ENCODE assay signal across 22 cellular contexts in the genomic region with DNA sequence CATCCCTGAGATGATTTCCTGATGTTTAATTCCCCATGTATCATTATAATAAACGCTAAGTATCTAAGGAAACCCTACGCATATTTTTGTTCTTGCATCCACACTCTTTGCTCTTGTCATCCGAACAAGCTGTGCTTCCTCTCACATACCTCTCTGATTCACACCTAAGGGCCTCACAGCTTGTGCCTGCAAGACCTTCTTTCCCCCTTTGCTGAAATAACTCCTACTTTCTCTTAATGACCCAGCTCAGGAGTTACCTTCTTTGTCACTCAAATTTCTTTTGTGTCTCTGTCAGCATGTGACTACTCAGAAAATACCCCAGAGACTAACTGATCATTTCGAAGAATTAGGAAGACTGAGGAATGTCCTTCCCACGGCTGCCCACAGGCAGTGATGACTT.
DNase-seq lines count a peak whose midpoint lies in the region; ATAC-seq, FAIRE-seq and TF ChIP-seq lines count a peak whose summit lies in the region.
"Had no signal": no experiment of that assay in that cellular context is flagged by ENCODE, and none has a peak within 500 bp of the region (broad histone marks: within the 10 kb centered on the region; RNA-seq: fewer than 3 reads in every experiment).

No MANE protein-coding gene starts in this region.

- peak; percentile 37 for DNase-seq in ELF-1 (ENCODE audit: low read depth, low spot score)
- DNase-seq in H1 (ENCODE audit: low read depth in 1 of 2, low spot score in 2 of 2), result no peak
- peak; percentile 25 for DNase-seq in iPS-NIHi7 (ENCODE audit: extremely low spot score)
- no peak for DNase-seq in NCI-H2081 (lab: John Stamatoyannopoulos, UW)
- no peak for DNase-seq in gastrocnemius medialis
- DNase-seq in NCI-H2107 treated with DMSO at 0.1 percent for 48 hours (lab: John Stamatoyannopoulos, UW; ENCODE audit: unreplicated experiment), result no peak
- DNase-seq: AML-193; Caco-2; CD4-positive, alpha-beta T cell; GDM1; HFFc6; KBM-7 had no signal

- intact Hi-C loops in gastrocnemius medialis (cut with DNase I; ENCODE audit: low total_unique reads), result no loop called here

- H3K79me1 ChIP-seq in H1 (ENCODE audit: low read depth, low read length), result no peaks in the 10 kb centered on the region

- no peaks in the 10 kb centered on the region for H4K20me1 ChIP-seq in H1 (replicated peaks in 1 of 2; ENCODE audit: control insufficient read depth in 1 of 2, insufficient read depth in 2 of 2, low read length in 2 of 2)

- H4K91ac ChIP-seq in H1 (replicated peaks; ENCODE audit: insufficient read length, low read length), result no peak overlapping the region

- CTCF ChIA-PET in H1 (lab: Charles Lee; ENCODE audit: partially characterized antibody), result interaction anchor here (0.9 to 3.7 kb wide), 10 partner anchors 8 to 724 kb away, joined by 3 to 20 read pairs (median 3); no protein-coding TSS in a partner anchor

- no peak overlapping the region for H4K5ac ChIP-seq in H1 (ENCODE audit: insufficient read length, low read depth, low read length)

- H2AFZ ChIP-seq in H1 (ENCODE audit: low read length), result no peak overlapping the region

- no peak overlapping the region for H2BK15ac ChIP-seq in H1 (ENCODE audit: low read length)

- H3K36me3 ChIP-seq in HUES48 (ENCODE audit: control insufficient read depth, insufficient read depth, low read length) (peaks cover 6% of the 10 kb centered on the region; the same call in 1 of the 2 replicates), H1 (ENCODE audit: control insufficient read depth in 2 of 4, insufficient read depth in 4 of 4, low read length in 3 of 4) (no peaks in the 10 kb centered on the region), gastrocnemius medialis (peaks cover 0 to 18% of the 10 kb centered on the region in 2 donors)

- FAIRE-seq in H1 (lab: Jason Lieb, UNC), result peak; percentile 75
- FAIRE-seq: A549, D721Med, GM12892, GM18507, HepG2 had no signal

- H2BK20ac ChIP-seq in H1 (ENCODE audit: low read length), result no peak overlapping the region

- H3K4me2 ChIP-seq in H1 (ENCODE audit: insufficient read depth in 1 of 2, low read depth in 2 of 2, low read length in 2 of 2), result no peak overlapping the region
- H3K4me2 ChIP-seq: A549 had no signal

- in situ Hi-C loops in gastrocnemius medialis (cut with MboI; ENCODE audit: low sequenced_read_pairs in 4 of 4), result loop anchor here in 2 of 4 donors (25.0 kb wide), 2 partner anchors 641 to 741 kb away; no protein-coding TSS in a partner anchor

- TF ChIP-seq CTCF in H1 (IDR thresholded peaks at IDR 0.05; ENCODE audit: control extremely low read depth in 1 of 3, insufficient read depth in 1 of 3, low read depth in 1 of 3, low read length in 3 of 3) (no peak), gastrocnemius medialis (IDR thresholded peaks at IDR 0.05 in 4 of 5, conservative IDR thresholded peaks at IDR 0.05 in 1 of 5) (no peak)

- no peak for TF ChIP-seq RAD21 in H1 (IDR thresholded peaks at IDR 0.05 in 1 of 2, conservative IDR thresholded peaks at IDR 0.05 in 1 of 2; ENCODE audit: low read depth in 2 of 2, low read length in 2 of 2)

- no peak overlapping the region for H3K18ac ChIP-seq in H1 (ENCODE audit: extremely low read depth, low read length)

- peaks cover 32% of the 10 kb centered on the region for H3K4me1 ChIP-seq in HUES48 (ENCODE audit: control insufficient read depth, insufficient read depth, low read length)
- H3K4me1 ChIP-seq in H1 (replicated peaks in 1 of 4; ENCODE audit: control insufficient read depth in 3 of 4, insufficient read depth in 4 of 4, low read length in 3 of 4), result peaks cover 5 to 17% (median 8%) of the 10 kb centered on the region in 4 experiments; a peak in 6 of 7 replicates
- no peaks in the 10 kb centered on the region for H3K4me1 ChIP-seq in gastrocnemius medialis
- H3K4me1 ChIP-seq: A549, Caco-2 had no signal

- no peak overlapping the region for H2AK5ac ChIP-seq in H1 (ENCODE audit: low read depth, low read length)

- H3K4ac ChIP-seq in H1 (replicated peaks; ENCODE audit: insufficient read length, low read depth, low read length), result no peak overlapping the region

- no peak overlapping the region for H3K56ac ChIP-seq in H1 (replicated peaks; ENCODE audit: insufficient read length, low read depth, low read length)

- no peaks in the 10 kb centered on the region for H3K9me3 ChIP-seq in HUES48 (ENCODE audit: control insufficient read depth, insufficient read depth, low read length)
- no peaks in the 10 kb centered on the region for H3K9me3 ChIP-seq in H1 (ENCODE audit: insufficient read depth in 2 of 2, low read depth in 1 of 2, low read length in 1 of 2)
- H3K9me3 ChIP-seq in gastrocnemius medialis, result no peaks in the 10 kb centered on the region
- H3K9me3 ChIP-seq: A549, Caco-2 had no signal

- H3K4me3 ChIP-seq in HUES48 (ENCODE audit: low read depth, low read length) (no peak overlapping the region), H1 (ENCODE audit: extremely low read depth in 1 of 4, insufficient read depth in 2 of 4, low read depth in 3 of 4, low read length in 4 of 4) (no peak overlapping the region), gastrocnemius medialis (no peak overlapping the region)
- H3K4me3 ChIP-seq: A549 had no signal

- no peak overlapping the region for H3K23ac ChIP-seq in H1 (ENCODE audit: insufficient read length)

- no peak overlapping the region for H2BK120ac ChIP-seq in H1 (replicated peaks; ENCODE audit: low read depth, low read length)

- no peak for TF ChIP-seq EP300 in H1 (IDR thresholded peaks at IDR 0.05; ENCODE audit: borderline replicate concordance in 1 of 2, low read depth in 2 of 2, low read length in 2 of 2)

- H3K79me2 ChIP-seq in H1 (ENCODE audit: control insufficient read depth in 1 of 2, insufficient read depth in 2 of 2, low read length in 2 of 2), result no peaks in the 10 kb centered on the region

- 61% methylated on average over 5 of the region's 5 CpGs; no CpG with 5 or more reads in 1 of the 2 experiments for WGBS in H1 (ENCODE audit: extremely low coverage in 1 of 2, insufficient coverage in 1 of 2, insufficient read length in 1 of 2, insufficient replicate concordance in 2 of 2, low coverage in 1 of 2, low lambda C conversion rate in 2 of 2, missing lambda C conversion rate in 1 of 2), 2 experiments

- no peak overlapping the region for H2BK5ac ChIP-seq in H1 (ENCODE audit: low read depth, low read length)

- no peak overlapping the region for H2BK12ac ChIP-seq in H1 (ENCODE audit: low read depth, low read length)

- H3K27me3 ChIP-seq in HUES48 (ENCODE audit: control insufficient read depth, insufficient read depth, low read length), result no peaks in the 10 kb centered on the region
- H3K27me3 ChIP-seq in H1 (replicated peaks in 1 of 4; ENCODE audit: control insufficient read depth in 3 of 4, extremely low read depth in 1 of 4, insufficient read depth in 3 of 4, low read length in 3 of 4), result no peaks in the 10 kb centered on the region
- no peaks in the 10 kb centered on the region for H3K27me3 ChIP-seq in gastrocnemius medialis

- no peaks in the 10 kb centered on the region; the same call in 1 of the 2 replicates for H3K23me2 ChIP-seq in H1 (ENCODE audit: low read depth, low read length)

- no peak overlapping the region for H3K14ac ChIP-seq in H1 (ENCODE audit: insufficient read length)

- no peak for TF ChIP-seq POLR2A in H1 (IDR thresholded peaks at IDR 0.05; ENCODE audit: control extremely low read depth in 1 of 2, low read depth in 2 of 2, low read length in 2 of 2)
- no peak for TF ChIP-seq POLR2A in gastrocnemius medialis (IDR thresholded peaks at IDR 0.05)

- H3K27ac ChIP-seq in HUES48 (ENCODE audit: low read depth, low read length) (peak overlapping the region; percentile 54), H1 (ENCODE audit: low read depth, low read length) (no peak overlapping the region), gastrocnemius medialis (no peak overlapping the region)
- H3K27ac ChIP-seq: 22Rv1, A549, C4-2B, HL-60 had no signal

- no peak overlapping the region for H4K8ac ChIP-seq in H1 (ENCODE audit: extremely low read depth, insufficient read depth, low read length)

- ATAC-seq in gastrocnemius medialis, result no peak
- ATAC-seq: A549, HCT116, HepG2 had no signal

- POLR2A ChIA-PET in H1 (lab: Charles Lee; ENCODE audit: partially characterized antibody), result no interaction called here

- H3K9ac ChIP-seq in HUES48 (ENCODE audit: low read depth, low read length), result no peak overlapping the region
- no peak overlapping the region for H3K9ac ChIP-seq in H1 (replicated peaks in 1 of 4; ENCODE audit: extremely low read depth in 1 of 4, low read depth in 3 of 4, low read length in 3 of 4)

TF ChIP-seq in H1, 55 proteins besides CTCF, POLR2A, EP300 and RAD21:
- no peak for TF ChIP-seq RBBP5 (IDR thresholded peaks at IDR 0.05; ENCODE audit: borderline replicate concordance, low read depth, low read length)
- TF ChIP-seq BACH1 (IDR thresholded peaks at IDR 0.05; ENCODE audit: low read length), result no peak
- no peak for TF ChIP-seq SIRT6 (IDR thresholded peaks at IDR 0.05; ENCODE audit: low read length)
- no peak for TF ChIP-seq BRCA1 (IDR thresholded peaks at IDR 0.05; ENCODE audit: low read depth, low read length)
- peak; percentile 15; the same call in 1 of the 2 replicates for TF ChIP-seq KDM1A (IDR thresholded peaks at IDR 0.05; ENCODE audit: borderline replicate concordance, low read length)
- no peak for TF ChIP-seq RNF2 (IDR thresholded peaks at IDR 0.05; ENCODE audit: borderline replicate concordance, low read depth, low read length, missing control alignments, poor library complexity, severe bottlenecking)
- TF ChIP-seq TAF7 (optimal IDR thresholded peaks at IDR 0.05; ENCODE audit: borderline replicate concordance, low read depth, low read length), result no peak
- no peak for TF ChIP-seq EGR1 (IDR thresholded peaks at IDR 0.05; ENCODE audit: borderline replicate concordance, low read depth, low read length)

Comparison
In these comparisons a context has a peak if more than half of its experiments do, and no peak if none do; other contexts are left out.
1. DNase-seq: peak in ELF-1 (single experiment) and iPS-NIHi7 (single experiment); none in H1 (0 of 2), NCI-H2081 (0 of 2), gastrocnemius medialis (0 of 2) and NCI-H2107 treated with DMSO at 0.1 percent for 48 hours (single experiment).